Comparison of ENCODE assay signal across 1 cellular context in genomic region chr20:45783656-45784294, GRCh38.
TF ChIP-seq lines count a peak whose summit lies in the region.

No MANE protein-coding gene starts in this region.

TF ChIP-seq in GM23338, 12 proteins besides CTCF, POLR2A, EP300 and RAD21:
- TF ChIP-seq ZNF462 (CRISPR knock-in tag; IDR thresholded peaks at IDR 0.05), result no peak
- TF ChIP-seq ZNF331 (CRISPR knock-in tag; IDR thresholded peaks at IDR 0.05; ENCODE audit: low read depth), result no peak
- no peak for TF ChIP-seq CREB1 (CRISPR knock-in tag; IDR thresholded peaks at IDR 0.05; ENCODE audit: low read depth)
- no peak for TF ChIP-seq ZNF114 (CRISPR knock-in tag; IDR thresholded peaks at IDR 0.05)
- TF ChIP-seq EZH2 (IDR thresholded peaks at IDR 0.05; ENCODE audit: low read depth, unreplicated experiment), result no peak
- TF ChIP-seq REST (IDR thresholded peaks at IDR 0.05; ENCODE audit: unreplicated experiment), result no peak
TF ChIP-seq in GM23338: peak in this region for 0.
